20 cellular contexts compared by ENCODE assay signal in the genomic region with DNA sequence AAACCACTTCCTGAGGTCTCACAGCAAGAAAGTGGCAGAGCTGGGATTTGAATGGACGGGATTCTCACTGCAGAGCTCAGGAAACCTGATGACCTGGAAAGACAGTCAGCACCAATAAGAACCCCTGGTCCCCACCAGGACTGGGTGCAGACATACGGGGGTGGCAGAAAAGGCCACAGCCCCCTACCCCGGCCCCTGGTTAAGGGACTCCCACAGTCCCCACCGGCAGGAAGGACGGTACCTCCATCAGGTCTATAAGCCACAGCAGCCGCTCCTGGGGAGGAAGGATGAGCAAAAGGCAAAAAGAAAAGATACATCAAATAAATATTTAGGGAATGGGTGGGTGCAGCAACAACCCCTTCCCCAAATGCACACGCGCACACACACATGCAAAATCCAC. TPM values are rescaled to one million over a fixed set of nuclear protein-coding genes. Genes with fewer than 3 reads are reported as not detected.
DNase-seq lines count a peak whose midpoint lies in the region; ATAC-seq and TF ChIP-seq lines count a peak whose summit lies in the region.
"Had no signal": no experiment of that assay in that cellular context is flagged by ENCODE, and none has a peak within 500 bp of the region (broad histone marks: within the 10 kb centered on the region; RNA-seq: fewer than 3 reads in every experiment).

No MANE protein-coding gene starts in this region.

- H3K27ac Mint-ChIP-seq in activated naive CD8-positive, alpha-beta T cell treated with anti-CD3 and anti-CD28 coated beads, Interleukin-2, amount 10 ng/mL, durations not matched to agents 7 days and 5 days, result no peak overlapping the region
- no peak overlapping the region for H3K27ac Mint-ChIP-seq in activated naive CD8-positive, alpha-beta T cell treated with anti-CD3 and anti-CD28 coated beads, Interleukin-2, amount 50 U/mL, for 24 hours
- H3K27ac Mint-ChIP-seq in stimulated activated effector memory CD8-positive, alpha-beta T cell treated with anti-CD3 and anti-CD28 coated beads, Interleukin-12 subunit alpha, Interleukin-12 subunit beta, amount 100 ng/mL, for 72 hours, result peak overlapping the region; percentile 12
- H3K27ac Mint-ChIP-seq: B cell; CD4-positive, alpha-beta T cell; CD8-positive, alpha-beta T cell had no signal

- no peak overlapping the region for H3K9ac ChIP-seq in MM.1S (ENCODE audit: low read length)
- H3K9ac ChIP-seq: BLaER1 treated with 17β-estradiol and CSF1 and Interleukin-3, amounts not matched to agents 10 nM and 100 nM had no signal

- H3K27ac ChIP-seq in sigmoid colon (no peak overlapping the region), MM.1S (ENCODE audit: low read length) (no peak overlapping the region)
- H3K27ac ChIP-seq: 22Rv1; A549; BLaER1 treated with 17β-estradiol and CSF1 and Interleukin-3, amounts not matched to agents 10 nM and 100 nM; C4-2B had no signal

- no peaks in the 10 kb centered on the region for H3K27me3 Mint-ChIP-seq in activated naive CD8-positive, alpha-beta T cell treated with anti-CD3 and anti-CD28 coated beads, Interleukin-2, amount 10 ng/mL, durations not matched to agents 7 days and 5 days
- H3K27me3 Mint-ChIP-seq in activated naive CD8-positive, alpha-beta T cell treated with anti-CD3 and anti-CD28 coated beads, Interleukin-2, amount 50 U/mL, for 24 hours, result no peaks in the 10 kb centered on the region
- H3K27me3 Mint-ChIP-seq: B cell; CD4-positive, alpha-beta T cell had no signal

- H3K4me3 Mint-ChIP-seq in activated naive CD8-positive, alpha-beta T cell treated with anti-CD3 and anti-CD28 coated beads, Interleukin-2, amount 10 ng/mL, durations not matched to agents 7 days and 5 days, result no peak overlapping the region
- H3K4me3 Mint-ChIP-seq in activated naive CD8-positive, alpha-beta T cell treated with anti-CD3 and anti-CD28 coated beads, Interleukin-2, amount 50 U/mL, for 24 hours, result no peak overlapping the region
- H3K4me3 Mint-ChIP-seq in stimulated activated effector memory CD8-positive, alpha-beta T cell treated with anti-CD3 and anti-CD28 coated beads, Interleukin-12 subunit alpha, Interleukin-12 subunit beta, amount 100 ng/mL, for 72 hours, result no peak overlapping the region
- H3K4me3 Mint-ChIP-seq: B cell; CD4-positive, alpha-beta T cell; CD8-positive, alpha-beta T cell had no signal

- no peaks in the 10 kb centered on the region for H3K9me3 ChIP-seq in sigmoid colon
- no peaks in the 10 kb centered on the region for H3K9me3 ChIP-seq in MM.1S (replicated peaks; ENCODE audit: insufficient read depth, low read length)
- H3K9me3 ChIP-seq: A549, Caco-2 had no signal

- peaks cover 3% of the 10 kb centered on the region for H3K4me1 Mint-ChIP-seq in activated naive CD8-positive, alpha-beta T cell treated with anti-CD3 and anti-CD28 coated beads, Interleukin-2, amount 10 ng/mL, durations not matched to agents 7 days and 5 days
- peaks cover 2% of the 10 kb centered on the region for H3K4me1 Mint-ChIP-seq in activated naive CD8-positive, alpha-beta T cell treated with anti-CD3 and anti-CD28 coated beads, Interleukin-2, amount 50 U/mL, for 24 hours
- peaks cover 35% of the 10 kb centered on the region for H3K4me1 Mint-ChIP-seq in stimulated activated effector memory CD8-positive, alpha-beta T cell treated with anti-CD3 and anti-CD28 coated beads, Interleukin-12 subunit alpha, Interleukin-12 subunit beta, amount 100 ng/mL, for 72 hours
- H3K4me1 Mint-ChIP-seq: B cell had no signal

- no peaks in the 10 kb centered on the region for H4K20me1 ChIP-seq in MM.1S (ENCODE audit: insufficient read depth, low read length)
- H4K20me1 ChIP-seq: BLaER1 treated with 17β-estradiol and CSF1 and Interleukin-3, amounts not matched to agents 10 nM and 100 nM had no signal

- no peak overlapping the region for H2AFZ ChIP-seq in MM.1S (ENCODE audit: low read length)

- no peak for TF ChIP-seq EP300 in sigmoid colon (IDR thresholded peaks at IDR 0.05)

- H3K4me1 ChIP-seq in sigmoid colon, result peaks cover 0 to 2% (median under 1%) of the 10 kb centered on the region in 4 donors
- H3K4me1 ChIP-seq in MM.1S (ENCODE audit: low read length), result no peaks in the 10 kb centered on the region
- H3K4me1 ChIP-seq: A549, Caco-2 had no signal

- no peak overlapping the region for H3K4me2 ChIP-seq in MM.1S (ENCODE audit: low read depth, low read length)
- H3K4me2 ChIP-seq: A549 had no signal

- intact Hi-C loops in sigmoid colon (cut with DNase I), result no loop called here

- TF ChIP-seq CTCF in sigmoid colon (IDR thresholded peaks at IDR 0.05) (no peak), MM.1S (IDR thresholded peaks at IDR 0.05; ENCODE audit: low read length) (no peak)

- peak; percentile 15 for DNase-seq in activated naive CD8-positive, alpha-beta T cell treated with anti-CD3 and anti-CD28 coated beads, Interleukin-2, amount 10 ng/mL, durations not matched to agents 7 days and 5 days
- no peak for DNase-seq in activated naive CD8-positive, alpha-beta T cell treated with anti-CD3 and anti-CD28 coated beads, Interleukin-2, amount 50 U/mL, for 24 hours
- DNase-seq in H7 (peak; percentile 11), sigmoid colon (peak; percentile 27), inferior parietal cortex (ENCODE audit: extremely low spot score) (no peak), MM.1S (no peak), medulla oblongata (ENCODE audit: extremely low spot score) (no peak)
- DNase-seq in stimulated activated effector memory CD8-positive, alpha-beta T cell treated with anti-CD3 and anti-CD28 coated beads, Interleukin-12 subunit alpha, Interleukin-12 subunit beta, amount 100 ng/mL, for 72 hours (ENCODE audit: low spot score in 2 of 2), result no peak
- DNase-seq: AML-193; Caco-2; Calu3; CD4-positive, alpha-beta T cell; CD8-positive, alpha-beta T cell; DMS79 treated with DMSO at 0.1 percent for 48 hours; GF-D8 had no signal

- H3K79me2 ChIP-seq in MM.1S (ENCODE audit: low read length), result no peaks in the 10 kb centered on the region

- H3F3A ChIP-seq in MM.1S (ENCODE audit: insufficient read depth, low read length), result no peaks in the 10 kb centered on the region

- H3K4me3 ChIP-seq in H7 (ENCODE audit: insufficient read depth, low read depth, low read length) (no peak overlapping the region), sigmoid colon (no peak overlapping the region), MM.1S (ENCODE audit: low read length) (no peak overlapping the region)
- H3K4me3 ChIP-seq: A549; BLaER1 treated with 17β-estradiol and CSF1 and Interleukin-3, amounts not matched to agents 10 nM and 100 nM had no signal

- H3K36me3 Mint-ChIP-seq in activated naive CD8-positive, alpha-beta T cell treated with anti-CD3 and anti-CD28 coated beads, Interleukin-2, amount 10 ng/mL, durations not matched to agents 7 days and 5 days, result no peaks in the 10 kb centered on the region
- peaks cover 2% of the 10 kb centered on the region for H3K36me3 Mint-ChIP-seq in activated naive CD8-positive, alpha-beta T cell treated with anti-CD3 and anti-CD28 coated beads, Interleukin-2, amount 50 U/mL, for 24 hours (ENCODE audit: low read depth)
- peaks cover 19% of the 10 kb centered on the region for H3K36me3 Mint-ChIP-seq in stimulated activated effector memory CD8-positive, alpha-beta T cell treated with anti-CD3 and anti-CD28 coated beads, Interleukin-12 subunit alpha, Interleukin-12 subunit beta, amount 100 ng/mL, for 72 hours
- H3K36me3 Mint-ChIP-seq: CD8-positive, alpha-beta T cell had no signal

- H3K9me2 ChIP-seq in MM.1S (replicated peaks; ENCODE audit: insufficient read depth, low read length), result no peaks in the 10 kb centered on the region

- 95% methylated on average over 8 of the region's 8 CpGs for WGBS in sigmoid colon, 2 donors

- no peak for TF ChIP-seq POLR2A in sigmoid colon (IDR thresholded peaks at IDR 0.05)

- POLR2A ChIA-PET in activated naive CD8-positive, alpha-beta T cell treated with anti-CD3 and anti-CD28 coated beads, Interleukin-2, amount 10 ng/mL, durations not matched to agents 7 days and 5 days (lab: Charles Lee), result no interaction called here

- H3K9me3 Mint-ChIP-seq in activated naive CD8-positive, alpha-beta T cell treated with anti-CD3 and anti-CD28 coated beads, Interleukin-2, amount 10 ng/mL, durations not matched to agents 7 days and 5 days, result no peaks in the 10 kb centered on the region
- no peaks in the 10 kb centered on the region for H3K9me3 Mint-ChIP-seq in activated naive CD8-positive, alpha-beta T cell treated with anti-CD3 and anti-CD28 coated beads, Interleukin-2, amount 50 U/mL, for 24 hours
- H3K9me3 Mint-ChIP-seq in stimulated activated effector memory CD8-positive, alpha-beta T cell treated with anti-CD3 and anti-CD28 coated beads, Interleukin-12 subunit alpha, Interleukin-12 subunit beta, amount 100 ng/mL, for 72 hours, result no peaks in the 10 kb centered on the region
- H3K9me3 Mint-ChIP-seq: CD4-positive, alpha-beta T cell; CD8-positive, alpha-beta T cell had no signal

- ATAC-seq in activated naive CD8-positive, alpha-beta T cell treated with anti-CD3 and anti-CD28 coated beads, Interleukin-2, amount 10 ng/mL, durations not matched to agents 7 days and 5 days (ENCODE audit: low read depth), result no peak
- no peak for ATAC-seq in activated naive CD8-positive, alpha-beta T cell treated with anti-CD3 and anti-CD28 coated beads, Interleukin-2, amount 50 U/mL, for 24 hours
- ATAC-seq in stimulated activated effector memory CD8-positive, alpha-beta T cell treated with anti-CD3 and anti-CD28 coated beads, Interleukin-12 subunit alpha, Interleukin-12 subunit beta, amount 100 ng/mL, for 72 hours, result no peak
- ATAC-seq: A549; CD8-positive, alpha-beta T cell had no signal

- H3K36me3 ChIP-seq in H7 (replicated peaks; ENCODE audit: control insufficient read depth, insufficient read depth, low read length) (no peaks in the 10 kb centered on the region), sigmoid colon (peaks cover 0 to 23% (median 1%) of the 10 kb centered on the region in 4 donors), MM.1S (replicated peaks; ENCODE audit: insufficient read depth, low read length) (no peaks in the 10 kb centered on the region)
- H3K36me3 ChIP-seq: BLaER1 treated with 17β-estradiol and CSF1 and Interleukin-3, amounts not matched to agents 10 nM and 100 nM had no signal

- H3K27me3 ChIP-seq in H7 (ENCODE audit: control insufficient read depth, insufficient read depth, low read length), result no peaks in the 10 kb centered on the region
- no peaks in the 10 kb centered on the region for H3K27me3 ChIP-seq in sigmoid colon
- H3K27me3 ChIP-seq in MM.1S (replicated peaks; ENCODE audit: insufficient read depth, low read length), result no peaks in the 10 kb centered on the region
- H3K27me3 ChIP-seq: BLaER1 treated with 17β-estradiol and CSF1 and Interleukin-3, amounts not matched to agents 10 nM and 100 nM had no signal

RNA-seq across cellular contexts. Expression of a gene that starts 32.0 kb away (rescaled TPM):
- total RNA-seq in activated naive CD8-positive, alpha-beta T cell treated with anti-CD3 and anti-CD28 coated beads, Interleukin-2, amount 10 ng/mL, durations not matched to agents 7 days and 5 days, result 100 to 1,000 TPM; 482 to 492 TPM
- total RNA-seq in H7 (2014; rRNA removed; shearing (Covaris generic)), result 16.7 and 17.4 TPM in 2 replicates
- total RNA-seq in sigmoid colon, result 10 to 100 TPM; 13.6 to 18.6 (median 17.7) TPM
- polyA plus RNA-seq in sigmoid colon, result 10 to 100 TPM in 2 of 3 donors, 1 to 10 TPM in 1; 9.9 to 81.6 (median 10.2) TPM

Comparison
In these comparisons a context has a peak if more than half of its experiments do, and no peak if none do; other contexts are left out.
1. DNase-seq: peak in activated naive CD8-positive, alpha-beta T cell treated with anti-CD3 and anti-CD28 coated beads, Interleukin-2, amount 10 ng/mL, durations not matched to agents 7 days and 5 days (single experiment), H7 (single experiment) and sigmoid colon (single experiment); none in activated naive CD8-positive, alpha-beta T cell treated with anti-CD3 and anti-CD28 coated beads, Interleukin-2, amount 50 U/mL, for 24 hours (single experiment), stimulated activated effector memory CD8-positive, alpha-beta T cell treated with anti-CD3 and anti-CD28 coated beads, Interleukin-12 subunit alpha, Interleukin-12 subunit beta, amount 100 ng/mL, for 72 hours (0 of 2), inferior parietal cortex (single experiment), MM.1S (single experiment) and medulla oblongata (single experiment).
2. RNA of a gene that starts 32.0 kb away (total RNA-seq): 482 to 492 TPM in activated naive CD8-positive, alpha-beta T cell treated with anti-CD3 and anti-CD28 coated beads, Interleukin-2, amount 10 ng/mL, durations not matched to agents 7 days and 5 days; 13.6 to 18.6 TPM in sigmoid colon and 16.7 to 17.4 TPM in H7; every median in the first group is over 10 times any median in the second.